8 cellular contexts compared by ENCODE assay signal in the genomic region with DNA sequence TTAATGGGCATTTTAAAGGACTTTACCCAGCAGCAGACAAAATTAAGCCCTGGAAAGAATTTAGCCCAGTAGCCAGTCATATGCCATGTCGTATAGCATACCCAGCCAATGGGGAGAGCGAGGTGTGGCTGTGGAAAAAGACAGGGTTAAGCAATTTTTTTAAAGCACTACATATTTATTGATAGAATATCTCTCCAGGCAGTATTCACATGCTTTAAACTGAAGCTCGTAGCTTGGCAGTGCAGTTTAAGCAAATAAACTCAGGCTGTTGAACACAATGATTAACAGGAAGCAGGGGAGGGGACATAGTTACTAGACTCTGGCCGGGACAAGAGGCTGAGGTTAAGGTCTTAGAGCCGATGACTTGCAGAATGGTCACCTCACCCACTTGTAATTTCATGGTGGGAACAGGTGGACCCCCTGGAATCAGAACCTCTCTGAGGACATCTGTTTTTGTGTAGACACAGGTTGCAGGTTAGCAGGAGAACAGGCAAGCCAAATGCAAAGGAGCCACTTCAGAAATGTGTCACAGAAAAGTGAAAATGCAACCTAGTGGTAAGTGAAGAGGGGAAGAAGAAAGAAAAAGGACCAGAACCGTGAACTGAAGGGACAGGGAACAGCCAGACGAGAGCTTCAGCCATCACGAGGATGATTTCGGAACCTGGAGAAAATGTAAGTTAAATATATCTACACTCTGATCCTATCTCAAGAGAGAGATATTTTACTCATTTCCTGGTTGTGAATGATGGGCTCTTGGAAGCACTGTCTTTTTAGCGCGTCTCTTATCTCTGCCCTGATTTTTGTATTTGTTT.
DNase-seq lines count a peak whose midpoint lies in the region; ATAC-seq, FAIRE-seq and TF ChIP-seq lines count a peak whose summit lies in the region.

No MANE protein-coding gene starts in this region.

- no peaks in the 10 kb centered on the region for H3K27me3 Mint-ChIP-seq in nephron (ENCODE audit: low read depth)

- ATAC-seq in GM21381 (IDR thresholded peaks at IDR 0.05; ENCODE audit: unreplicated experiment) (peak; percentile 63), HG03571 (IDR thresholded peaks at IDR 0.05; ENCODE audit: unreplicated experiment) (peak; percentile 56)

- no peaks in the 10 kb centered on the region for H3K4me1 ChIP-seq in endocrine pancreas (ENCODE audit: control insufficient read depth, insufficient read depth, low read length)

- peaks cover 56% of the 10 kb centered on the region for H3F3A ChIP-seq in SU-DHL-6 (ENCODE audit: insufficient read depth)

- H3K36me3 Mint-ChIP-seq in nephron (ENCODE audit: low read depth), result no peaks in the 10 kb centered on the region

- peak overlapping the region; percentile 47 to 94 (median 54) for H3K27ac Mint-ChIP-seq in nephron

- H3K4me3 ChIP-seq in SU-DHL-6 (ENCODE audit: insufficient read depth, low read length, poor library complexity, severe bottlenecking), result peak overlapping the region; percentile 63
- H3K4me3 ChIP-seq in endocrine pancreas (ENCODE audit: control insufficient read depth, insufficient read depth, low read length), result peak overlapping the region; percentile 87

- H4K20me1 ChIP-seq in SU-DHL-6 (ENCODE audit: low read depth, low read length), result no peaks in the 10 kb centered on the region

- H3K27me3 ChIP-seq in SU-DHL-6 (ENCODE audit: low read length) (no peaks in the 10 kb centered on the region), endocrine pancreas (ENCODE audit: control insufficient read depth, insufficient read depth, low read length) (no peaks in the 10 kb centered on the region)

- H3K4me3 Mint-ChIP-seq in nephron, result peak overlapping the region; percentile 61 to 77 (median 64)

- DNase-seq in NCI-H2171 treated with DMSO at 0.1 percent for 48 hours (lab: John Stamatoyannopoulos, UW) (no peak), NK-92 (lab: John Stamatoyannopoulos, UW; ENCODE audit: unreplicated experiment) (no peak)

- H3K9me3 Mint-ChIP-seq in nephron, result no peaks in the 10 kb centered on the region

- H3K9ac ChIP-seq in SU-DHL-6 (ENCODE audit: low read length), result peak overlapping the region; percentile 63
- peak overlapping the region; percentile 44 for H3K9ac ChIP-seq in endocrine pancreas (ENCODE audit: control insufficient read depth, insufficient read depth, low read length)

- H3K9me3 ChIP-seq in SU-DHL-6 (ENCODE audit: insufficient read depth, low read length) (no peaks in the 10 kb centered on the region), endocrine pancreas (ENCODE audit: control insufficient read depth, low read length) (no peaks in the 10 kb centered on the region)

- H3K9me2 ChIP-seq in SU-DHL-6 (replicated peaks; ENCODE audit: insufficient read depth, low read length), result no peaks in the 10 kb centered on the region

- H3K36me3 ChIP-seq in SU-DHL-6 (ENCODE audit: low read length), result no peaks in the 10 kb centered on the region
- H3K36me3 ChIP-seq in endocrine pancreas (ENCODE audit: control insufficient read depth, insufficient read depth, low read length), result no peaks in the 10 kb centered on the region

- H2AFZ ChIP-seq in SU-DHL-6 (ENCODE audit: low read depth, low read length, severe bottlenecking), result peak overlapping the region; percentile 57

- peak; percentile 97 for FAIRE-seq in G401.6 (lab: Jason Lieb, UNC)

- H3K4me1 Mint-ChIP-seq in nephron, result peaks cover 6% of the 10 kb centered on the region

- H3K27ac ChIP-seq in SU-DHL-6 (ENCODE audit: low read depth, low read length), result peak overlapping the region; percentile 86

- H3K79me2 ChIP-seq in SU-DHL-6 (ENCODE audit: insufficient read depth, low read length), result peaks cover 35% of the 10 kb centered on the region

- peak overlapping the region; percentile 63 for H3K4me2 ChIP-seq in SU-DHL-6 (ENCODE audit: low read depth, low read length, poor library complexity, severe bottlenecking)

- TF ChIP-seq CTCF in SU-DHL-6 (IDR thresholded peaks at IDR 0.05; ENCODE audit: insufficient read depth, low read length, poor library complexity, severe bottlenecking) (no peak), nephron (IDR thresholded peaks at IDR 0.05; ENCODE audit: unreplicated experiment in 3 of 3) (no peak)
